In genomic region chr5:143355710-143356109, GRCh38 we compare ENCODE assay signal across 9 cellular contexts. TPM values are rescaled to one million over a fixed set of nuclear protein-coding genes. Genes with fewer than 3 reads are reported as not detected.
A peak's percentile ranks its signal among the peaks of the same experiment; 100 is the strongest.
DNase-seq lines count a peak whose midpoint lies in the region; ATAC-seq and TF ChIP-seq lines count a peak whose summit lies in the region.
"Had no signal": no experiment of that assay in that cellular context is flagged by ENCODE, and none has a peak within 500 bp of the region (broad histone marks: within the 10 kb centered on the region; RNA-seq: fewer than 3 reads in every experiment).

No MANE protein-coding gene starts in this region.

- H3K9me3 Mint-ChIP-seq in brain = no peaks in the 10 kb centered on the region
- H3K9me3 Mint-ChIP-seq: naive B cell had no signal

- H3K4me3 Mint-ChIP-seq in brain = peak overlapping the region in 2 of 5 experiments; percentile 6 to 50

- peak overlapping the region in 3 of 5 experiments; percentile 7 to 93 (median 51) for H3K27ac Mint-ChIP-seq in brain

- H3K36me3 Mint-ChIP-seq in brain = peaks cover 4% of the 10 kb centered on the region

- peak; percentile 75 for DNase-seq in Ammon's horn (ENCODE audit: low spot score)
- DNase-seq in RPMI8226 = peak; percentile 92
- peak; percentile 76 for DNase-seq in kidney glomerular epithelial cell (lab: John Stamatoyannopoulos, UW)
- peak; percentile 10 to 41 for DNase-seq in stimulated activated CD8-positive, alpha-beta memory T cell treated with anti-CD3 and anti-CD28 coated beads, Interleukin-15, amount 100 ng/mL, for 4 hours (ENCODE audit: low read depth in 2 of 2)
- no peak for DNase-seq in germinal center (ENCODE audit: low spot score)
- DNase-seq: naive B cell had no signal

- H3K27me3 Mint-ChIP-seq in brain = no peaks in the 10 kb centered on the region
- H3K27me3 Mint-ChIP-seq: naive B cell had no signal

- no peak for TF ChIP-seq CTCF in brain (conservative IDR thresholded peaks at IDR 0.05)

- ATAC-seq in HG03108 (IDR thresholded peaks at IDR 0.05; ENCODE audit: unreplicated experiment) = peak; percentile 37
- no peak for ATAC-seq in GM19351 (IDR thresholded peaks at IDR 0.05; ENCODE audit: unreplicated experiment)

- H3K4me1 Mint-ChIP-seq in brain = peaks cover 36% of the 10 kb centered on the region

RNA-seq across cellular contexts. Expression of gene NR3C1, which starts 47.8 kb away (rescaled TPM):
- 7.2 TPM for polyA plus RNA-seq in brain (ENCODE audit: insufficient read depth, low read depth, low replicate concordance)
